Comparison of ENCODE assay signal across 1 cellular context in the genomic region with DNA sequence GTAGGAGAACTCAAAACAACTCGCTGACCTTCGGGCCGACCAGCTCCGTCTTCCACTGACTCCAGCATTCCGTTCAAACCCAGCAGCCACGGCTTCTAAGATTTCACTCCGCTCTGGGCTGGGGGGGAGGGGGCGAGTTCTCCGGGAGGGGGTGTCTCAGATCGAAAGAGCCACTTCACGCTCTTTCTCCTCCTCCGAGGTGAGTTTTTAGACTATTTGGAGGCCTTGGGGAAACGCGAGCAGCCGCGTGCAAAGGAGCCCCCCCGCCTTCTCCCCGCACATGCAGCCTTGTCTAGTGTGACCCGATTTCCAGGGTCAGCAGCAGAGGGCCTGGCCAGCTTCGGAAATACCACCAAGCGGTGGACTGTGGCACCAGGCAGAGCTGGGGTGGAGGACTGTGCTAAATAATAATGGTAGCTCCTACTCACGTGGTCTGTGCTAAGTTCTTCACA.
TF ChIP-seq lines count a peak whose summit lies in the region.

No MANE protein-coding gene starts in this region.

TF ChIP-seq in K562, 482 proteins besides CTCF, POLR2A, EP300 and RAD21 (continued from another document and continues in another):
- TF ChIP-seq, protein P1, sequence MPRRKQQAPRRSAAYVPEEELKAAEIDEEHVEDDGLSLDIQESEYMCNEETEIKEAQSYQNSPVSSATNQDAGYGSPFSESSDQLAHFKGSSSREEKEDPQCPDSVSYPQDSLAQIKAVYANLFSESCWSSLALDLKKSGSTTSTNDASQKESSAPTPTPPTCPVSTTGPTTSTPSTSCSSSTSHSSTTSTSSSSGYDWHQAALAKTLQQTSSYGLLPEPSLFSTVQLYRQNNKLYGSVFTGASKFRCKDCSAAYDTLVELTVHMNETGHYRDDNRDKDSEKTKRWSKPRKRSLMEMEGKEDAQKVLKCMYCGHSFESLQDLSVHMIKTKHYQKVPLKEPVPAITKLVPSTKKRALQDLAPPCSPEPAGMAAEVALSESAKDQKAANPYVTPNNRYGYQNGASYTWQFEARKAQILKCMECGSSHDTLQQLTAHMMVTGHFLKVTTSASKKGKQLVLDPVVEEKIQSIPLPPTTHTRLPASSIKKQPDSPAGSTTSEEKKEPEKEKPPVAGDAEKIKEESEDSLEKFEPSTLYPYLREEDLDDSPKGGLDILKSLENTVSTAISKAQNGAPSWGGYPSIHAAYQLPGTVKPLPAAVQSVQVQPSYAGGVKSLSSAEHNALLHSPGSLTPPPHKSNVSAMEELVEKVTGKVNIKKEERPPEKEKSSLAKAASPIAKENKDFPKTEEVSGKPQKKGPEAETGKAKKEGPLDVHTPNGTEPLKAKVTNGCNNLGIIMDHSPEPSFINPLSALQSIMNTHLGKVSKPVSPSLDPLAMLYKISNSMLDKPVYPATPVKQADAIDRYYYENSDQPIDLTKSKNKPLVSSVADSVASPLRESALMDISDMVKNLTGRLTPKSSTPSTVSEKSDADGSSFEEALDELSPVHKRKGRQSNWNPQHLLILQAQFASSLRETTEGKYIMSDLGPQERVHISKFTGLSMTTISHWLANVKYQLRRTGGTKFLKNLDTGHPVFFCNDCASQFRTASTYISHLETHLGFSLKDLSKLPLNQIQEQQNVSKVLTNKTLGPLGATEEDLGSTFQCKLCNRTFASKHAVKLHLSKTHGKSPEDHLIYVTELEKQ (CRISPR knock-in tag; IDR thresholded peaks at IDR 0.05), result no peak
- TF ChIP-seq, protein P2, sequence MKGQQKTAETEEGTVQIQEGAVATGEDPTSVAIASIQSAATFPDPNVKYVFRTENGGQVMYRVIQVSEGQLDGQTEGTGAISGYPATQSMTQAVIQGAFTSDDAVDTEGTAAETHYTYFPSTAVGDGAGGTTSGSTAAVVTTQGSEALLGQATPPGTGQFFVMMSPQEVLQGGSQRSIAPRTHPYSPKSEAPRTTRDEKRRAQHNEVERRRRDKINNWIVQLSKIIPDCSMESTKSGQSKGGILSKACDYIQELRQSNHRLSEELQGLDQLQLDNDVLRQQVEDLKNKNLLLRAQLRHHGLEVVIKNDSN (CRISPR knock-in tag; IDR thresholded peaks at IDR 0.05), result 0 out of 2 replicates have a peak, but pooled peaks have one; percentile 36
- TF ChIP-seq, protein P3, sequence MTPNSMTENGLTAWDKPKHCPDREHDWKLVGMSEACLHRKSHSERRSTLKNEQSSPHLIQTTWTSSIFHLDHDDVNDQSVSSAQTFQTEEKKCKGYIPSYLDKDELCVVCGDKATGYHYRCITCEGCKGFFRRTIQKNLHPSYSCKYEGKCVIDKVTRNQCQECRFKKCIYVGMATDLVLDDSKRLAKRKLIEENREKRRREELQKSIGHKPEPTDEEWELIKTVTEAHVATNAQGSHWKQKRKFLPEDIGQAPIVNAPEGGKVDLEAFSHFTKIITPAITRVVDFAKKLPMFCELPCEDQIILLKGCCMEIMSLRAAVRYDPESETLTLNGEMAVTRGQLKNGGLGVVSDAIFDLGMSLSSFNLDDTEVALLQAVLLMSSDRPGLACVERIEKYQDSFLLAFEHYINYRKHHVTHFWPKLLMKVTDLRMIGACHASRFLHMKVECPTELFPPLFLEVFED (CRISPR knock-in tag; conservative IDR thresholded peaks at IDR 0.05), result no peak
- TF ChIP-seq TEAD1 (CRISPR knock-in tag; IDR thresholded peaks at IDR 0.05), result peak in 1 of 2 experiments; percentile 64; a peak in 2 of 4 replicates
- TF ChIP-seq, protein P4, sequence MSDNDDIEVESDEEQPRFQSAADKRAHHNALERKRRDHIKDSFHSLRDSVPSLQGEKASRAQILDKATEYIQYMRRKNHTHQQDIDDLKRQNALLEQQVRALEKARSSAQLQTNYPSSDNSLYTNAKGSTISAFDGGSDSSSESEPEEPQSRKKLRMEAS (CRISPR knock-in tag; IDR thresholded peaks at IDR 0.05), result peak; percentile 89
- TF ChIP-seq SMAD4 (CRISPR knock-in tag; conservative IDR thresholded peaks at IDR 0.05), result peak; percentile 44
- TF ChIP-seq ZNF239 (CRISPR knock-in tag; IDR thresholded peaks at IDR 0.05), result no peak
- peak; percentile 27; the same call in 1 of the 2 replicates for TF ChIP-seq HCFC1 (IDR thresholded peaks at IDR 0.05; ENCODE audit: low read depth, low read length)
- 0 out of 2 replicates have a peak, but pooled peaks have one; percentile 33 for TF ChIP-seq DMBX1 (CRISPR knock-in tag; IDR thresholded peaks at IDR 0.05; ENCODE audit: borderline replicate concordance)
- TF ChIP-seq, protein P5, sequence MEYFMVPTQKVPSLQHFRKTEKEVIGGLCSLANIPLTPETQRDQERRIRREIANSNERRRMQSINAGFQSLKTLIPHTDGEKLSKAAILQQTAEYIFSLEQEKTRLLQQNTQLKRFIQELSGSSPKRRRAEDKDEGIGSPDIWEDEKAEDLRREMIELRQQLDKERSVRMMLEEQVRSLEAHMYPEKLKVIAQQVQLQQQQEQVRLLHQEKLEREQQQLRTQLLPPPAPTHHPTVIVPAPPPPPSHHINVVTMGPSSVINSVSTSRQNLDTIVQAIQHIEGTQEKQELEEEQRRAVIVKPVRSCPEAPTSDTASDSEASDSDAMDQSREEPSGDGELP (CRISPR knock-in tag; IDR thresholded peaks at IDR 0.05; ENCODE audit: borderline replicate concordance), result 0 out of 2 replicates have a peak, but pooled peaks have one; percentile 24
- TF ChIP-seq, protein P6, sequence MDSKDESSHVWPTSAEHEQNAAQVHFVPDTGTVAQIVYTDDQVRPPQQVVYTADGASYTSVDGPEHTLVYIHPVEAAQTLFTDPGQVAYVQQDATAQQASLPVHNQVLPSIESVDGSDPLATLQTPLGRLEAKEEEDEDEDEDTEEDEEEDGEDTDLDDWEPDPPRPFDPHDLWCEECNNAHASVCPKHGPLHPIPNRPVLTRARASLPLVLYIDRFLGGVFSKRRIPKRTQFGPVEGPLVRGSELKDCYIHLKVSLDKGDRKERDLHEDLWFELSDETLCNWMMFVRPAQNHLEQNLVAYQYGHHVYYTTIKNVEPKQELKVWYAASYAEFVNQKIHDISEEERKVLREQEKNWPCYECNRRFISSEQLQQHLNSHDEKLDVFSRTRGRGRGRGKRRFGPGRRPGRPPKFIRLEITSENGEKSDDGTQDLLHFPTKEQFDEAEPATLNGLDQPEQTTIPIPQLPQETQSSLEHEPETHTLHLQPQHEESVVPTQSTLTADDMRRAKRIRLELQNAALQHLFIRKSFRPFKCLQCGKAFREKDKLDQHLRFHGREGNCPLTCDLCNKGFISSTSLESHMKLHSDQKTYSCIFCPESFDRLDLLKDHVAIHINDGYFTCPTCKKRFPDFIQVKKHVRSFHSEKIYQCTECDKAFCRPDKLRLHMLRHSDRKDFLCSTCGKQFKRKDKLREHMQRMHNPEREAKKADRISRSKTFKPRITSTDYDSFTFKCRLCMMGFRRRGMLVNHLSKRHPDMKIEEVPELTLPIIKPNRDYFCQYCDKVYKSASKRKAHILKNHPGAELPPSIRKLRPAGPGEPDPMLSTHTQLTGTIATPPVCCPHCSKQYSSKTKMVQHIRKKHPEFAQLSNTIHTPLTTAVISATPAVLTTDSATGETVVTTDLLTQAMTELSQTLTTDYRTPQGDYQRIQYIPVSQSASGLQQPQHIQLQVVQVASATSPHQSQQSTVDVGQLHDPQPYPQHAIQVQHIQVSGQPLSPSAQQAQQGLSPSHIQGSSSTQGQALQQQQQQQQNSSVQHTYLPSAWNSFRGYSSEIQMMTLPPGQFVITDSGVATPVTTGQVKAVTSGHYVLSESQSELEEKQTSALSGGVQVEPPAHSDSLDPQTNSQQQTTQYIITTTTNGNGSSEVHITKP (IDR thresholded peaks at IDR 0.05; ENCODE audit: partially characterized antibody), result peak; percentile 85
- TF ChIP-seq, protein P7, sequence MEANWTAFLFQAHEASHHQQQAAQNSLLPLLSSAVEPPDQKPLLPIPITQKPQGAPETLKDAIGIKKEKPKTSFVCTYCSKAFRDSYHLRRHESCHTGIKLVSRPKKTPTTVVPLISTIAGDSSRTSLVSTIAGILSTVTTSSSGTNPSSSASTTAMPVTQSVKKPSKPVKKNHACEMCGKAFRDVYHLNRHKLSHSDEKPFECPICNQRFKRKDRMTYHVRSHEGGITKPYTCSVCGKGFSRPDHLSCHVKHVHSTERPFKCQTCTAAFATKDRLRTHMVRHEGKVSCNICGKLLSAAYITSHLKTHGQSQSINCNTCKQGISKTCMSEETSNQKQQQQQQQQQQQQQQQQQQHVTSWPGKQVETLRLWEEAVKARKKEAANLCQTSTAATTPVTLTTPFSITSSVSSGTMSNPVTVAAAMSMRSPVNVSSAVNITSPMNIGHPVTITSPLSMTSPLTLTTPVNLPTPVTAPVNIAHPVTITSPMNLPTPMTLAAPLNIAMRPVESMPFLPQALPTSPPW (CRISPR knock-in tag; IDR thresholded peaks at IDR 0.05), result peak; percentile 88
- TF ChIP-seq HLTF (IDR thresholded peaks at IDR 0.05), result no peak
- TF ChIP-seq RNF2 (IDR thresholded peaks at IDR 0.05), result 0 out of 2 replicates have a peak, but pooled peaks have one; percentile 18
- TF ChIP-seq, protein P8, sequence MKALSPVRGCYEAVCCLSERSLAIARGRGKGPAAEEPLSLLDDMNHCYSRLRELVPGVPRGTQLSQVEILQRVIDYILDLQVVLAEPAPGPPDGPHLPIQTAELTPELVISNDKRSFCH (CRISPR knock-in tag; IDR thresholded peaks at IDR 0.05), result no peak
- TF ChIP-seq, protein P8 (tag; IDR thresholded peaks at IDR 0.05), result 0 out of 2 replicates have a peak, but pooled peaks have one; percentile 28
- TF ChIP-seq NR2C1 (IDR thresholded peaks at IDR 0.05), result no peak
- TF ChIP-seq NR2C1 (tag; IDR thresholded peaks at IDR 0.05), result peak; percentile 91
- TF ChIP-seq BCOR (IDR thresholded peaks at IDR 0.05), result 0 out of 2 replicates have a peak, but pooled peaks have one; percentile 61
- TF ChIP-seq, protein P9, sequence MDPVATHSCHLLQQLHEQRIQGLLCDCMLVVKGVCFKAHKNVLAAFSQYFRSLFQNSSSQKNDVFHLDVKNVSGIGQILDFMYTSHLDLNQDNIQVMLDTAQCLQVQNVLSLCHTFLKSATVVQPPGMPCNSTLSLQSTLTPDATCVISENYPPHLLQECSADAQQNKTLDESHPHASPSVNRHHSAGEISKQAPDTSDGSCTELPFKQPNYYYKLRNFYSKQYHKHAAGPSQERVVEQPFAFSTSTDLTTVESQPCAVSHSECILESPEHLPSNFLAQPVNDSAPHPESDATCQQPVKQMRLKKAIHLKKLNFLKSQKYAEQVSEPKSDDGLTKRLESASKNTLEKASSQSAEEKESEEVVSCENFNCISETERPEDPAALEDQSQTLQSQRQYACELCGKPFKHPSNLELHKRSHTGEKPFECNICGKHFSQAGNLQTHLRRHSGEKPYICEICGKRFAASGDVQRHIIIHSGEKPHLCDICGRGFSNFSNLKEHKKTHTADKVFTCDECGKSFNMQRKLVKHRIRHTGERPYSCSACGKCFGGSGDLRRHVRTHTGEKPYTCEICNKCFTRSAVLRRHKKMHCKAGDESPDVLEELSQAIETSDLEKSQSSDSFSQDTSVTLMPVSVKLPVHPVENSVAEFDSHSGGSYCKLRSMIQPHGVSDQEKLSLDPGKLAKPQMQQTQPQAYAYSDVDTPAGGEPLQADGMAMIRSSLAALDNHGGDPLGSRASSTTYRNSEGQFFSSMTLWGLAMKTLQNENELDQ (CRISPR knock-in tag; IDR thresholded peaks at IDR 0.05; ENCODE audit: borderline replicate concordance), result no peak
- peak; percentile 36 for TF ChIP-seq ZBTB7A (IDR thresholded peaks at IDR 0.05; ENCODE audit: borderline replicate concordance, control insufficient read depth, low read depth, low read length)
- TF ChIP-seq, protein P10, sequence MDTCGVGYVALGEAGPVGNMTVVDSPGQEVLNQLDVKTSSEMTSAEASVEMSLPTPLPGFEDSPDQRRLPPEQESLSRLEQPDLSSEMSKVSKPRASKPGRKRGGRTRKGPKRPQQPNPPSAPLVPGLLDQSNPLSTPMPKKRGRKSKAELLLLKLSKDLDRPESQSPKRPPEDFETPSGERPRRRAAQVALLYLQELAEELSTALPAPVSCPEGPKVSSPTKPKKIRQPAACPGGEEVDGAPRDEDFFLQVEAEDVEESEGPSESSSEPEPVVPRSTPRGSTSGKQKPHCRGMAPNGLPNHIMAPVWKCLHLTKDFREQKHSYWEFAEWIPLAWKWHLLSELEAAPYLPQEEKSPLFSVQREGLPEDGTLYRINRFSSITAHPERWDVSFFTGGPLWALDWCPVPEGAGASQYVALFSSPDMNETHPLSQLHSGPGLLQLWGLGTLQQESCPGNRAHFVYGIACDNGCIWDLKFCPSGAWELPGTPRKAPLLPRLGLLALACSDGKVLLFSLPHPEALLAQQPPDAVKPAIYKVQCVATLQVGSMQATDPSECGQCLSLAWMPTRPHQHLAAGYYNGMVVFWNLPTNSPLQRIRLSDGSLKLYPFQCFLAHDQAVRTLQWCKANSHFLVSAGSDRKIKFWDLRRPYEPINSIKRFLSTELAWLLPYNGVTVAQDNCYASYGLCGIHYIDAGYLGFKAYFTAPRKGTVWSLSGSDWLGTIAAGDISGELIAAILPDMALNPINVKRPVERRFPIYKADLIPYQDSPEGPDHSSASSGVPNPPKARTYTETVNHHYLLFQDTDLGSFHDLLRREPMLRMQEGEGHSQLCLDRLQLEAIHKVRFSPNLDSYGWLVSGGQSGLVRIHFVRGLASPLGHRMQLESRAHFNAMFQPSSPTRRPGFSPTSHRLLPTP (IDR thresholded peaks at IDR 0.05; ENCODE audit: borderline replicate concordance, extremely low read depth, insufficient read length), result no peak
- TF ChIP-seq NR2C2 (CRISPR knock-in tag; IDR thresholded peaks at IDR 0.05), result peak; percentile 91
- peak; percentile 88 for TF ChIP-seq NR2C2 (tag; IDR thresholded peaks at IDR 0.05)
- TF ChIP-seq, protein P11, sequence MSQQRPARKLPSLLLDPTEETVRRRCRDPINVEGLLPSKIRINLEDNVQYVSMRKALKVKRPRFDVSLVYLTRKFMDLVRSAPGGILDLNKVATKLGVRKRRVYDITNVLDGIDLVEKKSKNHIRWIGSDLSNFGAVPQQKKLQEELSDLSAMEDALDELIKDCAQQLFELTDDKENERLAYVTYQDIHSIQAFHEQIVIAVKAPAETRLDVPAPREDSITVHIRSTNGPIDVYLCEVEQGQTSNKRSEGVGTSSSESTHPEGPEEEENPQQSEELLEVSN (IDR thresholded peaks at IDR 0.05; ENCODE audit: borderline replicate concordance in 1 of 2, extremely low read depth in 1 of 2, insufficient read depth in 1 of 2, insufficient read length in 1 of 2, low read depth in 1 of 2, low read length in 1 of 2, poor library complexity in 1 of 2, severe bottlenecking in 1 of 2), result peak in 1 of 2 experiments; percentile 75
- 0 out of 2 replicates have a peak, but pooled peaks have one; percentile 15 for TF ChIP-seq ZFX (CRISPR knock-in tag; IDR thresholded peaks at IDR 0.05)
- TF ChIP-seq L3MBTL2 (IDR thresholded peaks at IDR 0.05), result peak; percentile 56
- 0 out of 2 replicates have a peak, but pooled peaks have one; percentile 13 for TF ChIP-seq ZNF584 (CRISPR knock-in tag; IDR thresholded peaks at IDR 0.05; ENCODE audit: low read depth)
- TF ChIP-seq PRMT5 (CRISPR knock-in tag; IDR thresholded peaks at IDR 0.05), result no peak
- TF ChIP-seq YY1 (IDR thresholded peaks at IDR 0.05; ENCODE audit: borderline replicate concordance in 1 of 3, control insufficient read depth in 1 of 3, extremely low read depth in 1 of 3, insufficient read depth in 3 of 3, insufficient read length in 1 of 3, insufficient replicate concordance in 2 of 3, low read depth in 1 of 3, low read length in 2 of 3), result peak in 1 of 3 experiments; percentile 15
- TF ChIP-seq, protein P12, sequence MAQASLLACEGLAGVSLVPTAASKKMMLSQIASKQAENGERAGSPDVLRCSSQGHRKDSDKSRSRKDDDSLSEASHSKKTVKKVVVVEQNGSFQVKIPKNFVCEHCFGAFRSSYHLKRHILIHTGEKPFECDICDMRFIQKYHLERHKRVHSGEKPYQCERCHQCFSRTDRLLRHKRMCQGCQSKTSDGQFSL (CRISPR knock-in tag; IDR thresholded peaks at IDR 0.05), result 0 out of 2 replicates have a peak, but pooled peaks have one; percentile 17
- TF ChIP-seq, protein P12 (tag; IDR thresholded peaks at IDR 0.05), result no peak
- TF ChIP-seq HMG20B (CRISPR knock-in tag; IDR thresholded peaks at IDR 0.05), result no peak
